Comparison of ENCODE assay signal across 25 cellular contexts in genomic region chrX:134732676-134733075, GRCh38.
"Had no signal": no experiment of that assay in that cellular context is flagged by ENCODE, and none has a peak within 500 bp of the region (broad histone marks: within the 10 kb centered on the region; RNA-seq: fewer than 3 reads in every experiment).

No MANE protein-coding gene starts in this region.

- H3K9me3 ChIP-seq: adrenal gland, gastrocnemius medialis, left ventricle myocardium inferior, testis had no signal

- DNase-seq: activated CD4-positive, alpha-beta T cell treated with anti-CD3 and anti-CD28 coated beads for 4 hours; activated CD4-positive, alpha-beta T cell treated with anti-CD3 and anti-CD28 coated beads, Interleukin-2, amount 50 U/mL, for 48 hours; activated CD4-positive, CD25-positive, alpha-beta regulatory T cell; activated CD8-positive, alpha-beta memory T cell treated with anti-CD3 and anti-CD28 coated beads, Interleukin-2, amount 50 U/mL, for 48 hours; activated naive CD4-positive, alpha-beta T cell; activated T-cell treated with anti-CD3 and anti-CD28 coated beads, Interleukin-2, amount 50 U/mL, for 4 hours; effector memory CD4-positive, alpha-beta T cell; gastrocnemius medialis; hypothalamus; left ventricle myocardium inferior; midbrain; nephron progenitor cell; occipital lobe; stimulated activated CD4-positive, alpha-beta T cell treated with anti-CD3 and anti-CD28 coated beads, Interleukin-2, amount 100 ng/mL, for 48 hours; stimulated activated CD8-positive, alpha-beta memory T cell treated with anti-CD3 and anti-CD28 coated beads, Interleukin-4, amount 100 ng/mL, for 48 hours; stimulated activated naive B cell treated with anti-CD40 and anti-IgM and Interleukin-4, amounts not matched to agents 10 μg/mL and 1 μg/mL and 100 μg/mL, for 72 hours; T-helper 17 cell had no signal

- H3K9me3 Mint-ChIP-seq: activated T-cell treated with anti-CD3 and anti-CD28 coated beads, Interleukin-2, amount 50 U/mL, for 4 hours; activated T-helper 2 cell treated with anti-CD3 and anti-CD28 coated beads, Interferon-gamma antibody, Interleukin-2, Interleukin-4, amounts not matched to agents 10 μg/mL and 5 μg/mL and 100 μg/mL, durations not matched to agents 14 hours and 24 hours and 36 hours; dendritic cell treated with granulocyte-macrophage colony-stimulating factor and Interleukin-4, amounts not matched to agents 40 ng/mL and 50 ng/mL, for 4 days; stimulated activated naive B cell treated with anti-CD40 and anti-IgM and Interleukin-4, amounts not matched to agents 10 μg/mL and 1 μg/mL and 100 μg/mL, for 72 hours; type B pancreatic cell had no signal

- H3K27me3 Mint-ChIP-seq: activated naive CD8-positive, alpha-beta T cell; dendritic cell treated with granulocyte-macrophage colony-stimulating factor and Interleukin-4, amounts not matched to agents 40 ng/mL and 50 ng/mL, for 4 days; T-helper 17 cell; type B pancreatic cell had no signal

- H3K4me1 Mint-ChIP-seq: stimulated activated naive B cell treated with anti-CD40 and anti-IgM and Interleukin-4, amounts not matched to agents 10 μg/mL and 1 μg/mL and 100 μg/mL, for 72 hours; T-helper 17 cell had no signal

- H3K4me3 Mint-ChIP-seq: activated naive CD8-positive, alpha-beta T cell; activated T-cell treated with anti-CD3 and anti-CD28 coated beads, Interleukin-2, amount 50 U/mL, for 4 hours; dendritic cell treated with granulocyte-macrophage colony-stimulating factor and Interleukin-4, amounts not matched to agents 40 ng/mL and 50 ng/mL, for 4 days; nephron progenitor cell; stimulated activated naive B cell treated with anti-CD40 and anti-IgM and Interleukin-4, amounts not matched to agents 10 μg/mL and 1 μg/mL and 100 μg/mL, for 72 hours; T-helper 17 cell; type B pancreatic cell had no signal

- H3K27me3 ChIP-seq: gastrocnemius medialis, testis had no signal

- H3K36me3 ChIP-seq: adrenal gland, gastrocnemius medialis, left ventricle myocardium inferior had no signal

- H3K4me1 ChIP-seq: adrenal gland had no signal

- H3K36me3 Mint-ChIP-seq: activated naive CD8-positive, alpha-beta T cell; stimulated activated naive B cell treated with anti-CD40 and anti-IgM and Interleukin-4, amounts not matched to agents 10 μg/mL and 1 μg/mL and 100 μg/mL, for 72 hours; type B pancreatic cell had no signal

- H3K27ac ChIP-seq: adrenal gland, gastrocnemius medialis, left ventricle myocardium inferior had no signal

- H3K4me3 ChIP-seq: adrenal gland, gastrocnemius medialis, left ventricle myocardium inferior, testis had no signal

- H3K27ac Mint-ChIP-seq: activated naive CD8-positive, alpha-beta T cell; activated T-helper 2 cell treated with anti-CD3 and anti-CD28 coated beads, Interferon-gamma antibody, Interleukin-2, Interleukin-4, amounts not matched to agents 10 μg/mL and 5 μg/mL and 100 μg/mL, durations not matched to agents 14 hours and 24 hours and 36 hours; dendritic cell treated with granulocyte-macrophage colony-stimulating factor and Interleukin-4, amounts not matched to agents 40 ng/mL and 50 ng/mL, for 4 days; stimulated activated naive B cell treated with anti-CD40 and anti-IgM and Interleukin-4, amounts not matched to agents 10 μg/mL and 1 μg/mL and 100 μg/mL, for 72 hours; type B pancreatic cell had no signal

- ATAC-seq: activated T-cell treated with anti-CD3 and anti-CD28 coated beads, Interleukin-2, amount 50 U/mL, for 4 hours; esophagus mucosa; gastrocnemius medialis; sciatic nerve; stimulated activated naive B cell treated with anti-CD40 and anti-IgM and Interleukin-4, amounts not matched to agents 10 μg/mL and 1 μg/mL and 100 μg/mL, for 72 hours; T-helper 17 cell had no signal
